In the genomic region with DNA sequence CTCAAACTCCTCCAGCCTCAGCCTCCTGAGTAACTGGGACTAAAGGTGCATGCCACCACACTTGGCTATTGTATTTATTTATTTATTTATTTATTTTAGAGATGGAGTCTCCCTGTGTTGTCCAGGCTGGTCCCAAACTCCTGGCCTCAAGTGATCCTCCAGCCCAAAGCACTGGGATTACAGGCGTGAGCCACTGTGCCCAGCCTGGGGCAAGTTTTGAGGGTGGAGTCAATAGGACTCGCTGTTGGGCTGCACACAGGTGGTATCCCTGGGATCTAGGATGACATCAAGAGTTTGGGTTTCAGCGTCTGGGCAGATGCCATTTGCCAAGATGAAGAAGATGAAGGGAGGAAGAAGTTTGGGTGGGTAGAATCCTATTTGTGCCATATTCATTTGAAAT, we compare ENCODE assay signal across 33 cellular contexts.
"Had no signal": no experiment of that assay in that cellular context is flagged by ENCODE, and none has a peak within 500 bp of the region (broad histone marks: within the 10 kb centered on the region; RNA-seq: fewer than 3 reads in every experiment).

No MANE protein-coding gene starts in this region.

- DNase-seq: activated CD4-positive, alpha-beta memory T cell treated with anti-CD3 and anti-CD28 coated beads for 36 hours; activated CD4-positive, alpha-beta T cell treated with anti-CD3 and anti-CD28 coated beads for 36 hours; activated CD4-positive, alpha-beta T cell treated with anti-CD3 and anti-CD28 coated beads, Interleukin-2, amount 50 U/mL, for 1 hour; activated gamma-delta T cell; activated naive CD4-positive, alpha-beta T cell treated with Interleukin-2 at 50 U/mL for 16 hours; activated naive CD8-positive, alpha-beta T cell treated with anti-CD3 and anti-CD28 coated beads, Interleukin-2, amount 10 ng/mL, durations not matched to agents 7 days and 5 days; activated T-cell treated with anti-CD3 and anti-CD28 coated beads, Interleukin-2, amount 50 U/mL, for 48 hours; amygdala; Kasumi-1; KG1; MG63; NCI-H1048; NCI-H1105 treated with DMSO at 0.1 percent for 48 hours; NCI-H1436; NCI-H1694; NCI-H2029; NCI-H510A; NCI-H526; NCI-H748 treated with DMSO at 0.1 percent for 48 hours; NK-92 treated with Interleukin-12 subunit alpha and Interleukin-12 subunit beta, amount 100 ng/mL, for 24 hours; PC-3; RPMI8226; SJCRH30 had no signal

- H3K4me1 ChIP-seq: Peyer's patch, SJCRH30 had no signal

- H3K36me3 ChIP-seq: ascending aorta, cardiac muscle cell, MG63, Peyer's patch, SJCRH30 had no signal

- H3K4me3 Mint-ChIP-seq: activated CD4-positive, alpha-beta memory T cell treated with anti-CD3 and anti-CD28 coated beads for 36 hours; activated CD4-positive, alpha-beta T cell treated with anti-CD3 and anti-CD28 coated beads for 36 hours; activated naive CD4-positive, alpha-beta T cell treated with anti-CD3 and anti-CD28 coated beads, Interleukin-2, amount 50 U/mL, for 24 hours; activated naive CD8-positive, alpha-beta T cell treated with anti-CD3 and anti-CD28 coated beads, Interleukin-2, amount 10 ng/mL, durations not matched to agents 7 days and 5 days; T-helper 1 cell treated with Interleukin-12 subunit alpha and Interleukin-12 subunit beta and Interleukin-4 antibody, amounts not matched to agents 30 μg/mL and 1 μg/mL, for 36 hours; T-helper 2 cell treated with Interferon-gamma antibody and Interleukin-4, amounts not matched to agents 5 μg/mL and 100 μg/mL, for 36 hours had no signal

- H3K27me3 ChIP-seq: ascending aorta, cardiac muscle cell, Peyer's patch, SJCRH30 had no signal

- H3K9me3 Mint-ChIP-seq: activated CD4-positive, alpha-beta memory T cell treated with anti-CD3 and anti-CD28 coated beads for 36 hours; activated naive CD4-positive, alpha-beta T cell treated with anti-CD3 and anti-CD28 coated beads, Interleukin-2, amount 50 U/mL, for 24 hours; activated naive CD8-positive, alpha-beta T cell treated with anti-CD3 and anti-CD28 coated beads, Interleukin-2, amount 10 ng/mL, durations not matched to agents 7 days and 5 days; T-helper 1 cell treated with Interleukin-12 subunit alpha and Interleukin-12 subunit beta and Interleukin-4 antibody, amounts not matched to agents 30 μg/mL and 1 μg/mL, for 36 hours; T-helper 2 cell treated with Interferon-gamma antibody and Interleukin-4, amounts not matched to agents 5 μg/mL and 100 μg/mL, for 36 hours had no signal

- FAIRE-seq: TTC549 had no signal

- H3K9me3 ChIP-seq: ascending aorta, MG63, Peyer's patch, SJCRH30 had no signal

- H3K4me1 Mint-ChIP-seq: activated CD4-positive, alpha-beta T cell treated with anti-CD3 and anti-CD28 coated beads for 36 hours; activated naive CD4-positive, alpha-beta T cell treated with anti-CD3 and anti-CD28 coated beads, Interleukin-2, amount 50 U/mL, for 24 hours; activated naive CD8-positive, alpha-beta T cell treated with anti-CD3 and anti-CD28 coated beads, Interleukin-2, amount 10 ng/mL, durations not matched to agents 7 days and 5 days had no signal

- H3K27ac ChIP-seq: ascending aorta, cardiac muscle cell, Peyer's patch, SJCRH30, SK-N-MC had no signal

- H3K4me3 ChIP-seq: ascending aorta, cardiac muscle cell, MG63, Peyer's patch, SJCRH30, SK-N-MC had no signal

- ATAC-seq: activated CD4-positive, alpha-beta T cell treated with anti-CD3 and anti-CD28 coated beads for 36 hours; activated CD4-positive, CD25-positive, alpha-beta regulatory T cell treated with anti-CD3 and anti-CD28 coated beads, Interleukin-2, amount 50 U/mL, for 24 hours; PC-3; Right ventricle myocardium inferior had no signal

- H3K36me3 Mint-ChIP-seq: activated CD4-positive, alpha-beta memory T cell treated with anti-CD3 and anti-CD28 coated beads for 36 hours; activated naive CD8-positive, alpha-beta T cell treated with anti-CD3 and anti-CD28 coated beads, Interleukin-2, amount 10 ng/mL, durations not matched to agents 7 days and 5 days had no signal

- H3K27ac Mint-ChIP-seq: activated CD4-positive, alpha-beta memory T cell treated with anti-CD3 and anti-CD28 coated beads for 36 hours; activated CD4-positive, alpha-beta T cell treated with anti-CD3 and anti-CD28 coated beads for 36 hours; activated naive CD4-positive, alpha-beta T cell treated with anti-CD3 and anti-CD28 coated beads, Interleukin-2, amount 50 U/mL, for 24 hours; activated naive CD8-positive, alpha-beta T cell treated with anti-CD3 and anti-CD28 coated beads, Interleukin-2, amount 10 ng/mL, durations not matched to agents 7 days and 5 days; T-helper 1 cell treated with Interleukin-12 subunit alpha and Interleukin-12 subunit beta and Interleukin-4 antibody, amounts not matched to agents 30 μg/mL and 1 μg/mL, for 36 hours; T-helper 2 cell treated with Interferon-gamma antibody and Interleukin-4, amounts not matched to agents 5 μg/mL and 100 μg/mL, for 36 hours had no signal
